In genomic region chr6:158778005-158778527, GRCh38 we compare ENCODE assay signal across 20 cellular contexts. TPM values are rescaled to one million over a fixed set of nuclear protein-coding genes. Genes with fewer than 3 reads are reported as not detected.
DNase-seq lines count a peak whose midpoint lies in the region; ATAC-seq and TF ChIP-seq lines count a peak whose summit lies in the region.
"Had no signal": no experiment of that assay in that cellular context is flagged by ENCODE, and none has a peak within 500 bp of the region (broad histone marks: within the 10 kb centered on the region; RNA-seq: fewer than 3 reads in every experiment).

No MANE protein-coding gene starts in this region.

- peaks cover 96% of the 10 kb centered on the region for H3K36me3 Mint-ChIP-seq in activated T-cell treated with anti-CD3 and anti-CD28 coated beads, Interleukin-2, amount 50 U/mL, for 24 hours (ENCODE audit: low read depth)
- peaks cover 53% of the 10 kb centered on the region for H3K36me3 Mint-ChIP-seq in activated T-cell treated with anti-CD3 and anti-CD28 coated beads, Interleukin-2, amount 50 U/mL, for 4 hours (ENCODE audit: insufficient read depth)
- peaks cover 74 to 94% of the 10 kb centered on the region in 2 donors for H3K36me3 Mint-ChIP-seq in CD4-positive, alpha-beta memory T cell
- H3K36me3 Mint-ChIP-seq in effector memory CD8-positive, alpha-beta T cell (ENCODE audit: insufficient read depth) = peaks cover 99% of the 10 kb centered on the region

- peaks cover 34% of the 10 kb centered on the region for H3K79me2 ChIP-seq in osteoblast (ENCODE audit: insufficient read depth, low read length)

- intact Hi-C loops in CD4-positive, alpha-beta memory T cell (cut with micrococcal nuclease) = no loop called here

- no peak overlapping the region for H3K4me3 Mint-ChIP-seq in activated T-cell treated with anti-CD3 and anti-CD28 coated beads, Interleukin-2, amount 50 U/mL, for 24 hours
- H3K4me3 Mint-ChIP-seq in activated T-cell treated with anti-CD3 and anti-CD28 coated beads, Interleukin-2, amount 50 U/mL, for 4 hours = no peak overlapping the region
- no peak overlapping the region for H3K4me3 Mint-ChIP-seq in CD4-positive, alpha-beta memory T cell
- H3K4me3 Mint-ChIP-seq in effector memory CD8-positive, alpha-beta T cell = no peak overlapping the region
- H3K4me3 Mint-ChIP-seq: T-helper 1 cell treated with Interleukin-12 subunit alpha and Interleukin-12 subunit beta and Interleukin-4 antibody, amounts not matched to agents 30 μg/mL and 1 μg/mL, for 36 hours had no signal

- no peaks in the 10 kb centered on the region for H3K9me3 Mint-ChIP-seq in activated T-cell treated with anti-CD3 and anti-CD28 coated beads, Interleukin-2, amount 50 U/mL, for 24 hours
- H3K9me3 Mint-ChIP-seq in activated T-cell treated with anti-CD3 and anti-CD28 coated beads, Interleukin-2, amount 50 U/mL, for 4 hours = no peaks in the 10 kb centered on the region
- H3K9me3 Mint-ChIP-seq in CD4-positive, alpha-beta memory T cell = no peaks in the 10 kb centered on the region
- no peaks in the 10 kb centered on the region for H3K9me3 Mint-ChIP-seq in effector memory CD8-positive, alpha-beta T cell
- H3K9me3 Mint-ChIP-seq: T-helper 1 cell treated with Interleukin-12 subunit alpha and Interleukin-12 subunit beta and Interleukin-4 antibody, amounts not matched to agents 30 μg/mL and 1 μg/mL, for 36 hours had no signal

- no peak overlapping the region for H3K4me3 ChIP-seq in CD4-positive, alpha-beta memory T cell (ENCODE audit: low read length in 2 of 2)
- H3K4me3 ChIP-seq in osteoblast (ENCODE audit: insufficient read depth, low read length) = no peak overlapping the region
- H3K4me3 ChIP-seq in brain microvascular endothelial cell (ENCODE audit: low read depth, low read length) = no peak overlapping the region
- H3K4me3 ChIP-seq: A549, Peyer's patch, upper lobe of right lung had no signal

- peak overlapping the region; percentile 86 for H3K27ac Mint-ChIP-seq in activated T-cell treated with anti-CD3 and anti-CD28 coated beads, Interleukin-2, amount 50 U/mL, for 24 hours
- H3K27ac Mint-ChIP-seq in CD4-positive, alpha-beta memory T cell = peak overlapping the region in 6 of 7 donors; percentile 5 to 90 (median 76)
- peak overlapping the region; percentile 84 to 88 for H3K27ac Mint-ChIP-seq in effector memory CD8-positive, alpha-beta T cell
- H3K27ac Mint-ChIP-seq: T-helper 1 cell treated with Interleukin-12 subunit alpha and Interleukin-12 subunit beta and Interleukin-4 antibody, amounts not matched to agents 30 μg/mL and 1 μg/mL, for 36 hours had no signal

- TF ChIP-seq CTCF in osteoblast (IDR thresholded peaks at IDR 0.05; ENCODE audit: extremely low read depth, low read depth, low read length) (no peak), brain microvascular endothelial cell (IDR thresholded peaks at IDR 0.05; ENCODE audit: low read depth, low read length, missing control alignments) (no peak)

- H3K4me1 ChIP-seq in CD4-positive, alpha-beta memory T cell (ENCODE audit: insufficient read depth, low read length) = peaks cover 23% of the 10 kb centered on the region
- H3K4me1 ChIP-seq in osteoblast (ENCODE audit: insufficient read depth, low read length) = no peaks in the 10 kb centered on the region

- peaks cover 58% of the 10 kb centered on the region for H3K4me1 Mint-ChIP-seq in activated T-cell treated with anti-CD3 and anti-CD28 coated beads, Interleukin-2, amount 50 U/mL, for 24 hours (ENCODE audit: low read depth)
- H3K4me1 Mint-ChIP-seq in activated T-cell treated with anti-CD3 and anti-CD28 coated beads, Interleukin-2, amount 50 U/mL, for 4 hours (ENCODE audit: low read depth) = peaks cover 30% of the 10 kb centered on the region
- peaks cover 30 to 68% (median 41%) of the 10 kb centered on the region in 4 donors for H3K4me1 Mint-ChIP-seq in CD4-positive, alpha-beta memory T cell
- H3K4me1 Mint-ChIP-seq in effector memory CD8-positive, alpha-beta T cell (ENCODE audit: low read depth in 2 of 2) = peaks cover 30 to 54% of the 10 kb centered on the region in 2 donors

- no peak overlapping the region for H3K27ac ChIP-seq in CD4-positive, alpha-beta memory T cell (ENCODE audit: low read depth, low read length)
- no peak overlapping the region for H3K27ac ChIP-seq in osteoblast (ENCODE audit: low read depth, low read length)
- no peak overlapping the region for H3K27ac ChIP-seq in brain microvascular endothelial cell
- H3K27ac ChIP-seq: A549, HL-60, neutrophil, upper lobe of right lung, WERI-Rb-1 had no signal

- H3K4me2 ChIP-seq in osteoblast (ENCODE audit: insufficient read depth, low read length) = no peak overlapping the region
- H3K4me2 ChIP-seq: A549 had no signal

- no peaks in the 10 kb centered on the region for H3K9me3 ChIP-seq in CD4-positive, alpha-beta memory T cell (ENCODE audit: control insufficient read depth in 1 of 2, low read length in 2 of 2)
- no peaks in the 10 kb centered on the region for H3K9me3 ChIP-seq in osteoblast (ENCODE audit: low read depth, low read length)
- H3K9me3 ChIP-seq: A549, neutrophil, Peyer's patch, upper lobe of right lung had no signal

- CTCF ChIA-PET in CD4-positive, alpha-beta memory T cell (lab: Charles Lee; ENCODE audit: partially characterized antibody) = no interaction called here

- no peak overlapping the region for H2AFZ ChIP-seq in osteoblast (ENCODE audit: low read length)

- POLR2A ChIA-PET in CD4-positive, alpha-beta memory T cell (lab: Charles Lee; ENCODE audit: partially characterized antibody) = interaction anchor here (0.9 kb wide), 1 partner anchor 41 kb away, joined by 3 read pairs; the partner anchor contains the start of gene EZR

- in situ Hi-C loops in brain microvascular endothelial cell (cut with HindIII; ENCODE audit: low pct_ligation_motif_present, low sequenced_read_pairs) = no loop called here

- peaks cover 7% of the 10 kb centered on the region for H4K20me1 ChIP-seq in osteoblast (ENCODE audit: insufficient read depth, low read length)

- peaks cover 85% of the 10 kb centered on the region for H3K36me3 ChIP-seq in CD4-positive, alpha-beta memory T cell (ENCODE audit: insufficient read depth, low read length)
- H3K36me3 ChIP-seq in osteoblast (ENCODE audit: insufficient read depth, low read length) = peaks cover 79% of the 10 kb centered on the region
- H3K36me3 ChIP-seq in brain microvascular endothelial cell (replicated peaks) = peaks cover 63% of the 10 kb centered on the region

- no peaks in the 10 kb centered on the region for H3K27me3 ChIP-seq in CD4-positive, alpha-beta memory T cell (ENCODE audit: insufficient read depth, low read length)
- H3K27me3 ChIP-seq in osteoblast (ENCODE audit: insufficient read depth, low read length) (no peaks in the 10 kb centered on the region), brain microvascular endothelial cell (replicated peaks) (no peaks in the 10 kb centered on the region)
- H3K27me3 ChIP-seq: neutrophil, Peyer's patch, upper lobe of right lung had no signal

- ATAC-seq in activated T-cell treated with anti-CD3 and anti-CD28 coated beads, Interleukin-2, amount 50 U/mL, for 4 hours = no peak
- no peak for ATAC-seq in effector memory CD8-positive, alpha-beta T cell (replicated peaks)
- ATAC-seq in GM21515 (IDR thresholded peaks at IDR 0.05; ENCODE audit: unreplicated experiment) = no peak
- ATAC-seq: A549, upper lobe of right lung had no signal

- no peak for DNase-seq in activated T-cell treated with anti-CD3 and anti-CD28 coated beads, Interleukin-2, amount 50 U/mL, for 24 hours
- DNase-seq in activated T-cell treated with anti-CD3 and anti-CD28 coated beads, Interleukin-2, amount 50 U/mL, for 4 hours = no peak
- DNase-seq in CD4-positive, alpha-beta memory T cell = no peak
- DNase-seq in effector memory CD8-positive, alpha-beta T cell = no peak
- DNase-seq in osteoblast (ENCODE audit: insufficient read length, low spot score, missing footprints) (peak; percentile 53), brain microvascular endothelial cell (no peak), cortex of kidney (lab: John Stamatoyannopoulos, UW) (no peak)
- DNase-seq: aorta; GOT3; NCI-H2081 treated with DMSO at 0.1 percent for 48 hours; NK-92 treated with Interleukin-12 subunit alpha and Interleukin-12 subunit beta, amount 100 ng/mL, for 24 hours; Peyer's patch; stimulated activated CD4-positive, alpha-beta T cell treated with anti-CD3 and anti-CD28 coated beads, Interleukin-4, amount 100 ng/mL, for 1 hour; upper lobe of right lung; WERI-Rb-1 had no signal

- H3K27me3 Mint-ChIP-seq in activated T-cell treated with anti-CD3 and anti-CD28 coated beads, Interleukin-2, amount 50 U/mL, for 24 hours = no peaks in the 10 kb centered on the region
- H3K27me3 Mint-ChIP-seq in activated T-cell treated with anti-CD3 and anti-CD28 coated beads, Interleukin-2, amount 50 U/mL, for 4 hours (ENCODE audit: low read depth) = no peaks in the 10 kb centered on the region
- no peaks in the 10 kb centered on the region for H3K27me3 Mint-ChIP-seq in CD4-positive, alpha-beta memory T cell
- no peaks in the 10 kb centered on the region for H3K27me3 Mint-ChIP-seq in effector memory CD8-positive, alpha-beta T cell

RNA-seq across cellular contexts. Expression of gene EZR, which starts 41.1 kb away (rescaled TPM):
- total RNA-seq in activated T-cell treated with anti-CD3 and anti-CD28 coated beads, Interleukin-2, amount 50 U/mL, for 4 hours = 100 to 1,000 TPM; 315 to 327 (median 324) TPM
- 100 to 1,000 TPM; 264 to 277 TPM for total RNA-seq in CD4-positive, alpha-beta memory T cell
- 100 to 1,000 TPM; 260 to 268 TPM for polyA plus RNA-seq in CD4-positive, alpha-beta memory T cell
- 69.8 and 89.4 TPM in 2 replicates for total RNA-seq in osteoblast
